ENCODE assay signal across 9 cellular contexts in genomic region chr4:146637853-146638800, GRCh38. TPM values are rescaled to one million over a fixed set of nuclear protein-coding genes. Genes with fewer than 3 reads are reported as not detected.
A peak's percentile ranks its signal among the peaks of the same experiment; 100 is the strongest.
DNase-seq lines count a peak whose midpoint lies in the region; ATAC-seq and TF ChIP-seq lines count a peak whose summit lies in the region.
"Had no signal": no experiment of that assay in that cellular context is flagged by ENCODE, and none has a peak within 500 bp of the region (broad histone marks: within the 10 kb centered on the region; RNA-seq: fewer than 3 reads in every experiment).

No MANE protein-coding gene starts in this region.

- 1% methylated on average over 66 of the region's 66 CpGs for WGBS in ectodermal cell, 2 experiments

- peaks cover 87% of the 10 kb centered on the region for H3K27me3 Mint-ChIP-seq in osteocyte (ENCODE audit: unreplicated experiment)

- H3K27ac Mint-ChIP-seq in osteocyte (ENCODE audit: unreplicated experiment) = no peak overlapping the region

- peaks cover 100% of the 10 kb centered on the region for H3K27me3 ChIP-seq in ectodermal cell (ENCODE audit: control insufficient read depth, insufficient read depth, low read length, poor library complexity, severe bottlenecking)

- H3K36me3 Mint-ChIP-seq in osteocyte (ENCODE audit: unreplicated experiment) = peaks cover 2% of the 10 kb centered on the region

- TF ChIP-seq CTCF in osteocyte (IDR thresholded peaks at IDR 0.05) = no peak
- TF ChIP-seq CTCF in omental fat pad (IDR thresholded peaks at IDR 0.05) = no peak

- no peak overlapping the region for H3K27ac ChIP-seq in ectodermal cell (ENCODE audit: insufficient read depth, low read depth, low read length, poor library complexity, severe bottlenecking)
- H3K27ac ChIP-seq: skin epidermis had no signal

- no peak for ATAC-seq in omental fat pad (ENCODE audit: low FRiP score)

- H3K4me1 ChIP-seq in ectodermal cell (ENCODE audit: control insufficient read depth, insufficient read depth, low read length) = peaks cover 16% of the 10 kb centered on the region

- H3K4me3 ChIP-seq in ectodermal cell (ENCODE audit: insufficient read depth, low read depth, low read length) = peak overlapping the region; percentile 35

- H3K9me3 Mint-ChIP-seq in osteocyte (ENCODE audit: unreplicated experiment) = peaks cover 6% of the 10 kb centered on the region

- H3K9me3 ChIP-seq in ectodermal cell (ENCODE audit: control insufficient read depth, low read length) = no peaks in the 10 kb centered on the region

- H3K4me1 Mint-ChIP-seq in osteocyte (ENCODE audit: unreplicated experiment) = peaks cover 31% of the 10 kb centered on the region

- H3K36me3 ChIP-seq in ectodermal cell (ENCODE audit: control insufficient read depth, insufficient read depth, low read length) = no peaks in the 10 kb centered on the region

- H3K4me3 Mint-ChIP-seq in osteocyte (ENCODE audit: unreplicated experiment) = peak overlapping the region; percentile 59

- DNase-seq in NCI-H1417 (lab: John Stamatoyannopoulos, UW) = peak; percentile 67 to 81 (median 75)
- no peak for DNase-seq in NCI-H1417 treated with DMSO at 0.1 percent for 48 hours (lab: John Stamatoyannopoulos, UW)
- DNase-seq in NCI-H1105 (lab: John Stamatoyannopoulos, UW) = peak; percentile 62
- DNase-seq in osteocyte (ENCODE audit: extremely low spot score, unreplicated experiment) = no peak
- DNase-seq in globus pallidus (ENCODE audit: low spot score) = no peak
- no peak for DNase-seq in COLO829 (ENCODE audit: low spot score)
- no peak for DNase-seq in omental fat pad (ENCODE audit: low spot score)

RNA-seq across cellular contexts. Expression of gene POU4F2, which starts 0.6 kb away (rescaled TPM):
- not detected for polyA plus RNA-seq in ectodermal cell (2013, experiment 1 of 4)
- polyA plus RNA-seq in ectodermal cell (2013, experiment 2 of 4) = 0.05 TPM
- 0.21 TPM for polyA plus RNA-seq in ectodermal cell (2013, experiment 3 of 4)
- 0.36 TPM for polyA plus RNA-seq in ectodermal cell (2013, experiment 4 of 4)
- total RNA-seq in osteocyte = not detected in 2 replicates
- total RNA-seq in omental fat pad = not detected

Comparison
In these comparisons a context has a peak if more than half of its experiments do, and no peak if none do; other contexts are left out.
1. DNase-seq: peak in NCI-H1417 (3 of 3) and NCI-H1105 (single experiment); none in NCI-H1417 treated with DMSO at 0.1 percent for 48 hours (single experiment), osteocyte (single experiment), globus pallidus (single experiment), COLO829 (single experiment) and omental fat pad (single experiment).